ENCODE assay signal across 1 cellular context in the genomic region with DNA sequence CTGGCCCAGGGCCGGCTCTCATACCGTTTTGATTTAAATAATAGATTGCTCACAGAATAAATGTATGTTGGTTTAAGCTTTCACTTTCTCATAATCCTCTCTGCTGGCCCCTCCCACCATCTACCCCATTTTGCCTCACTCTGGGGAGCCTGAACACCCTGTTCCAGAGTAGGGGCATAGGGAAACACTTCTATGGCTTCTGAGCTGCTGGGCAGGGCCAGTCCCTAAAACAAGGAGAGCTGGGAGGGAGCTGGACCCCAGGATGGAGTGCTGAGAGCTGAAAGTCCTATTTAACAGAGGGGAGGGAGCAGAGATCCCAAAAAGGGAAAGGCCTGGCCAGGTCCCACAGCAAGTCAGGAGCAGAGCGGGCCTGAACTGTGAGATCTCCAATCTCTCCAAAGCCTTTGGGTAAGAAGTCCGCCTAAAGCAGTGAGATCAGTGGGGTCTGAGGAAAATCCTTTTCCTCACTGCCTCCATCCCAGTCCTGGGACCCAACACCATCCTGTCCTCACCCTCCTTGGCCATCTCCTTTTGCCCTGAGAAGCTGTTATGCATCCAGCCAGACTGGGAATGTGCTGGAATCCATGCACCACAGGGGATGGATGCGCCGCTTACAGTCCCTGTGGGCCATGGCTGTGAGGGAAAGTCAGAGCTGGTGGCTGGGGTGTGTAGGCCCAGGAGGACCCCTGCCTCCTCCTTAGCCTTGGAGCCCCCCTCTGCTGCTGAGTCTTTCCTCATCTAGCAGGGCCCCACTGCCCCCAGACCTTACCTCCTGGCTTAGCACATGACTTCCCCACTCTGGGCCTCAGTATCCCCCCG.
TF ChIP-seq lines count a peak whose summit lies in the region.

No MANE protein-coding gene starts in this region.

TF ChIP-seq in HEK293, 187 proteins besides CTCF, POLR2A, EP300 and RAD21 (continued from another document):
- TF ChIP-seq ZNF510 (tag by site-specific recombination; IDR thresholded peaks at IDR 0.05; ENCODE audit: insufficient replicate concordance) (no peak), ZBTB48 (tag by site-specific recombination; IDR thresholded peaks at IDR 0.05) (peak; percentile 14; the same call in 1 of the 2 replicates), OSR2 (tag by site-specific recombination; IDR thresholded peaks at IDR 0.05) (peak; percentile 1; the same call in 1 of the 2 replicates), ZNF341 (tag by site-specific recombination; IDR thresholded peaks at IDR 0.05; ENCODE audit: low read depth) (no peak), ZNF600 (tag by site-specific recombination; IDR thresholded peaks at IDR 0.05) (peak; percentile 89)
